Comparison of ENCODE assay signal across 8 cellular contexts in the genomic region with DNA sequence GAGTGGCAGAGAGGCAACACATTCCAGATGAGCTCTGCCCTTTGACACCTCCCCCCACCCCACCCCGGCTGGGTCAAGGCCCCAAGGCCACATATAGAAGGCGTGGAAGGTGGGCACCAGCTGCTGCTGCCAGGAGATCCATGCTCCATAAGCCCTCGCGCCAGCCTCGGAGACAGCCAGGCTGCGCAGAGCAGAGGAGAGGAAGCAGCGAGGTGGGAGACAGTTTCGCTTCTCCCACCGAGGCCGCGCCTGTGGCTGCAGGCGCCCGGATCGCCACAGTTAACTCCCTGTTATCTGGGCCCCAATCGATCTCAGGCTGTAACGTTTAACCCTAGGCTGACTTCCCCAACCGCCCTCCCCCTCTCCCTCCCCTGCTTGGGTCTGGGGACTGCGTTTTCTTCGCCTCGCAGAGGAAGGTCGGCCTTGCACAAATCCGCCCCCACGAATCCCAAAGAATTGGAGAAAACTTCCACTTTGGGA. TPM values are rescaled to one million over a fixed set of nuclear protein-coding genes. Genes with fewer than 3 reads are reported as not detected.
DNase-seq lines count a peak whose midpoint lies in the region; ATAC-seq and TF ChIP-seq lines count a peak whose summit lies in the region.

No MANE protein-coding gene starts in this region.

- H4K20me1 ChIP-seq in BLaER1, result peaks cover 46% of the 10 kb centered on the region

- POLR2A ChIA-PET in naive thymus-derived CD4-positive, alpha-beta T cell (lab: Charles Lee), result interaction anchor here (1.8 kb wide), 1 partner anchor 11 kb away, joined by 7 read pairs; no protein-coding TSS in a partner anchor

- H3K27me3 ChIP-seq in BLaER1, result no peaks in the 10 kb centered on the region
- peaks cover 1 to 30% of the 10 kb centered on the region in 2 donors for H3K27me3 ChIP-seq in naive thymus-derived CD4-positive, alpha-beta T cell (ENCODE audit: control insufficient read depth in 2 of 2, insufficient read depth in 2 of 2, low read length in 2 of 2)
- H3K27me3 ChIP-seq in colonic mucosa, result no peaks in the 10 kb centered on the region

- H3K4me3 Mint-ChIP-seq in naive thymus-derived CD4-positive, alpha-beta T cell, result peak overlapping the region in 9 of 10 donors; percentile 20 to 89 (median 65)

- H3K4me1 ChIP-seq in BLaER1, result peaks cover 75% of the 10 kb centered on the region
- H3K4me1 ChIP-seq in naive thymus-derived CD4-positive, alpha-beta T cell (ENCODE audit: control insufficient read depth in 2 of 2, insufficient read depth in 2 of 2, low read length in 2 of 2), result peaks cover 6 to 39% of the 10 kb centered on the region in 2 donors
- peaks cover 23% of the 10 kb centered on the region for H3K4me1 ChIP-seq in colonic mucosa

- CTCF ChIA-PET in naive thymus-derived CD4-positive, alpha-beta T cell (lab: Charles Lee), result interaction anchor here (0.9 to 2.4 kb wide), 3 partner anchors 11 to 13 kb away, joined by 3 to 8 read pairs (median 6); no protein-coding TSS in a partner anchor

- no peaks in the 10 kb centered on the region for H3K36me3 ChIP-seq in BLaER1
- no peaks in the 10 kb centered on the region for H3K36me3 ChIP-seq in naive thymus-derived CD4-positive, alpha-beta T cell (ENCODE audit: control insufficient read depth in 2 of 3, insufficient read depth in 3 of 3, low read length in 3 of 3)
- no peaks in the 10 kb centered on the region for H3K36me3 ChIP-seq in colonic mucosa

- no peak for ATAC-seq in naive thymus-derived CD4-positive, alpha-beta T cell
- ATAC-seq in HG02571 (IDR thresholded peaks at IDR 0.05; ENCODE audit: unreplicated experiment) (no peak), GM19452 (IDR thresholded peaks at IDR 0.05; ENCODE audit: unreplicated experiment) (no peak)

- TF ChIP-seq CTCF in colonic mucosa (IDR thresholded peaks at IDR 0.05), result no peak

- peak; percentile 86 for DNase-seq in MV-4-11 (lab: John Stamatoyannopoulos, UW)
- DNase-seq in ecto neural progenitor cell (ENCODE audit: low spot score), result peak; percentile 66
- no peak for DNase-seq in naive thymus-derived CD4-positive, alpha-beta T cell
- DNase-seq in colonic mucosa, result no peak
- no peak for DNase-seq in NCI-H446 (lab: John Stamatoyannopoulos, UW)

- intact Hi-C loops in naive thymus-derived CD4-positive, alpha-beta T cell (cut with micrococcal nuclease), result no loop called here
- intact Hi-C loops in colonic mucosa (cut with DNase I), result no loop called here

- H3K4me3 ChIP-seq in BLaER1 (peak overlapping the region; percentile 97; the same call in 1 of the 2 replicates), colonic mucosa (no peak overlapping the region)
- H3K4me3 ChIP-seq in naive thymus-derived CD4-positive, alpha-beta T cell (ENCODE audit: low read length), result no peak overlapping the region

- H3K36me3 Mint-ChIP-seq in naive thymus-derived CD4-positive, alpha-beta T cell, result no peaks in the 10 kb centered on the region

- H3K27me3 Mint-ChIP-seq in naive thymus-derived CD4-positive, alpha-beta T cell, result peaks cover 17 to 55% (median 31%) of the 10 kb centered on the region in 5 donors

- H3K9ac ChIP-seq in BLaER1, result no peak overlapping the region
- no peak overlapping the region for H3K9ac ChIP-seq in colonic mucosa (ENCODE audit: low read depth in 2 of 2, low read length in 2 of 2)

- peak overlapping the region; percentile 93 for H3K4me2 ChIP-seq in BLaER1

- peaks cover 0 to 10% (median 0%) of the 10 kb centered on the region in 11 donors for H3K9me3 Mint-ChIP-seq in naive thymus-derived CD4-positive, alpha-beta T cell

- peaks cover 15 to 43% (median 27%) of the 10 kb centered on the region in 7 donors for H3K4me1 Mint-ChIP-seq in naive thymus-derived CD4-positive, alpha-beta T cell

- H3K9me3 ChIP-seq in BLaER1 (no peaks in the 10 kb centered on the region), colonic mucosa (no peaks in the 10 kb centered on the region)
- no peaks in the 10 kb centered on the region for H3K9me3 ChIP-seq in naive thymus-derived CD4-positive, alpha-beta T cell (ENCODE audit: control insufficient read depth in 2 of 3, low read length in 3 of 3)

- no peak overlapping the region for H3K27ac Mint-ChIP-seq in naive thymus-derived CD4-positive, alpha-beta T cell

- H3K27ac ChIP-seq in BLaER1 (no peak overlapping the region), colonic mucosa (no peak overlapping the region)
- H3K27ac ChIP-seq in naive thymus-derived CD4-positive, alpha-beta T cell (ENCODE audit: low read depth, low read length), result no peak overlapping the region

RNA-seq across cellular contexts. Expression of gene CXXC5, which starts 1.2 kb away (rescaled TPM):
- 10 to 100 TPM in 1 of 5 experiments, 1 to 10 TPM in 3, under 1 TPM in 1; 0.73 to 21.4 (median 3.5) TPM for total RNA-seq in naive thymus-derived CD4-positive, alpha-beta T cell
- polyA plus RNA-seq in naive thymus-derived CD4-positive, alpha-beta T cell, result 1 to 10 TPM; 1.7 to 2.2 TPM
- total RNA-seq in colonic mucosa, result 10 to 100 TPM; 32.3 to 40.4 TPM

Comparison
In these comparisons a context has a peak if more than half of its experiments do, and no peak if none do; other contexts are left out.
1. DNase-seq: peak in MV-4-11 (single experiment) and ecto neural progenitor cell (single experiment); none in naive thymus-derived CD4-positive, alpha-beta T cell (0 of 9), colonic mucosa (single experiment) and NCI-H446 (0 of 2).